Comparison of ENCODE assay signal across 14 cellular contexts in the genomic region with DNA sequence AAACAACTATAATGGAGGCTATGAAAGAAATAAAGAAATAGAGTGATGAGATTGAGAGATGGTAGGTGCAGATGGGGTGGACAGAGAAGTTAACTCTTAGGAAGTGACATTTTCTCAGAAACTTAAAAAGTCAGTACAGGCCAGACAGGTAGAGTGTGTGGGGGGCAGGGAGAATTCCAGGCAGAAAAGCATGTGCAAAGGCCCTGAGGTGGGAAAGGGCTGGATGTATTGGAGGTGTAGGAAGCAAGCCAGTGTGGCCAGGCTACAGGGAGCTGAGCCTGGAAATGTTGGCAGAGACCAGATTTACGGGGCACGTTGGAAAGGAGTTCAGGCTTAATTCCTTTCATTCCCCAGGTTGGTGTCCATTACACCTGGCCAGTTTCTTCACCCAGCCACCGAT.
"Had no signal": no experiment of that assay in that cellular context is flagged by ENCODE, and none has a peak within 500 bp of the region (broad histone marks: within the 10 kb centered on the region; RNA-seq: fewer than 3 reads in every experiment).

No MANE protein-coding gene starts in this region.

- H3K4me3 Mint-ChIP-seq: naive thymus-derived CD4-positive, alpha-beta T cell had no signal

- H3K27ac Mint-ChIP-seq: naive thymus-derived CD4-positive, alpha-beta T cell; type B pancreatic cell had no signal

- DNase-seq: cortex of kidney; dorsolateral prefrontal cortex; effector memory CD4-positive, alpha-beta T cell; gastrocnemius medialis; islet precursor cell; mammary epithelial cell; naive thymus-derived CD4-positive, alpha-beta T cell; occipital lobe; pancreas; stimulated activated CD4-positive, alpha-beta T cell treated with anti-CD3 and anti-CD28 coated beads, Interleukin-2, amount 100 ng/mL, for 48 hours; stimulated activated naive CD8-positive, alpha-beta T cell treated with anti-CD3 and anti-CD28 coated beads, Interleukin-15, Interleukin-2, amounts not matched to agents 100 U/mL and 50 U/mL, for 24 hours; thyroid gland had no signal

- H3K36me3 Mint-ChIP-seq: naive thymus-derived CD4-positive, alpha-beta T cell had no signal

- H3K9me3 Mint-ChIP-seq: neural crest cell, type B pancreatic cell had no signal

- H3K4me1 Mint-ChIP-seq: naive thymus-derived CD4-positive, alpha-beta T cell had no signal
